In genomic region chr3:107189158-107189791, GRCh38 we compare ENCODE assay signal across 30 cellular contexts.
"Had no signal": no experiment of that assay in that cellular context is flagged by ENCODE, and none has a peak within 500 bp of the region (broad histone marks: within the 10 kb centered on the region; RNA-seq: fewer than 3 reads in every experiment).

No MANE protein-coding gene starts in this region.

- DNase-seq: activated CD4-positive, alpha-beta T cell treated with anti-CD3 and anti-CD28 coated beads for 1 hour; activated CD4-positive, alpha-beta T cell treated with anti-CD3 and anti-CD28 coated beads for 4 hours; activated CD4-positive, alpha-beta T cell treated with anti-CD3 and anti-CD28 coated beads, Interleukin-2, amount 10 ng/mL, durations not matched to agents 7 days and 5 days; activated CD4-positive, alpha-beta T cell treated with anti-CD3 and anti-CD28 coated beads, Interleukin-2, amount 50 U/mL, for 4 hours; activated CD8-positive, alpha-beta memory T cell treated with anti-CD3 and anti-CD28 coated beads for 24 hours; activated CD8-positive, alpha-beta T cell treated with anti-CD3 and anti-CD28 coated beads for 36 hours; activated effector memory CD4-positive, alpha-beta T cell treated with Interleukin-2 at 50 U/mL for 16 hours; activated gamma-delta T cell treated with Interleukin-2 at 50 U/mL for 16 hours; activated naive CD4-positive, alpha-beta T cell treated with anti-CD3 and anti-CD28 coated beads, Interleukin-2, amount 50 U/mL, for 16 hours; activated naive CD4-positive, alpha-beta T cell treated with Interleukin-2 at 50 U/mL for 16 hours; activated T-cell treated with anti-CD3 and anti-CD28 coated beads, Interleukin-2, amount 50 U/mL, for 4 hours; amniotic stem cell; anterior cingulate cortex; body of pancreas; caudate nucleus; cortex of kidney; dermis blood vessel endothelial cell; effector CD4-positive, alpha-beta T cell; effector memory CD8-positive, alpha-beta T cell; erythroblast; foreskin keratinocyte; gastrocnemius medialis; glutamatergic neuron; T-helper 1 cell; T-helper 17 cell; T1000 had no signal

- H3K9me3 ChIP-seq: body of pancreas, esophagus muscularis mucosa, gastrocnemius medialis had no signal

- ATAC-seq: activated CD8-positive, alpha-beta T cell treated with anti-CD3 and anti-CD28 coated beads for 36 hours; activated T-helper 17 cell treated with anti-CD3 and anti-CD28 coated beads, Interleukin-2, amount 50 U/mL, for 72 hours; body of pancreas; effector memory CD8-positive, alpha-beta T cell; foreskin keratinocyte; gastrocnemius medialis; T-helper 17 cell had no signal

- H3K36me3 Mint-ChIP-seq: activated naive CD8-positive, alpha-beta T cell had no signal

- H3K27me3 Mint-ChIP-seq: activated CD8-positive, alpha-beta T cell treated with anti-CD3 and anti-CD28 coated beads for 36 hours; activated T-helper 17 cell treated with anti-CD3 and anti-CD28 coated beads, Interleukin-2, amount 50 U/mL, for 72 hours had no signal

- H3K27ac ChIP-seq: body of pancreas, esophagus muscularis mucosa, foreskin keratinocyte, gastrocnemius medialis had no signal

- H3K27me3 ChIP-seq: body of pancreas, esophagus muscularis mucosa, foreskin keratinocyte, gastrocnemius medialis had no signal

- H3K27ac Mint-ChIP-seq: activated CD4-positive, alpha-beta T cell treated with anti-CD3 and anti-CD28 coated beads, Interleukin-2, amount 10 ng/mL, durations not matched to agents 7 days and 5 days; activated CD8-positive, alpha-beta T cell treated with anti-CD3 and anti-CD28 coated beads for 36 hours; activated naive CD8-positive, alpha-beta T cell; activated T-helper 17 cell treated with anti-CD3 and anti-CD28 coated beads, Interleukin-2, amount 50 U/mL, for 72 hours; effector memory CD8-positive, alpha-beta T cell; T-helper 17 cell; T-helper 2 cell treated with Interferon-gamma antibody and Interleukin-4, amounts not matched to agents 5 μg/mL and 100 μg/mL, for 36 hours had no signal

- H3K4me3 Mint-ChIP-seq: activated CD4-positive, alpha-beta T cell treated with anti-CD3 and anti-CD28 coated beads, Interleukin-2, amount 10 ng/mL, durations not matched to agents 7 days and 5 days; activated CD8-positive, alpha-beta T cell treated with anti-CD3 and anti-CD28 coated beads for 36 hours; activated naive CD8-positive, alpha-beta T cell; activated T-cell treated with anti-CD3 and anti-CD28 coated beads, Interleukin-2, amount 50 U/mL, for 4 hours; activated T-helper 17 cell treated with anti-CD3 and anti-CD28 coated beads, Interleukin-2, amount 50 U/mL, for 72 hours; effector memory CD8-positive, alpha-beta T cell; T-helper 17 cell; T-helper 2 cell treated with Interferon-gamma antibody and Interleukin-4, amounts not matched to agents 5 μg/mL and 100 μg/mL, for 36 hours had no signal

- H3K4me1 Mint-ChIP-seq: activated CD4-positive, alpha-beta T cell treated with anti-CD3 and anti-CD28 coated beads, Interleukin-2, amount 10 ng/mL, durations not matched to agents 7 days and 5 days; activated T-helper 17 cell treated with anti-CD3 and anti-CD28 coated beads, Interleukin-2, amount 50 U/mL, for 72 hours; T-helper 17 cell had no signal

- H3K4me3 ChIP-seq: body of pancreas, esophagus muscularis mucosa, gastrocnemius medialis had no signal

- H3K9me3 Mint-ChIP-seq: activated CD4-positive, alpha-beta T cell treated with anti-CD3 and anti-CD28 coated beads, Interleukin-2, amount 10 ng/mL, durations not matched to agents 7 days and 5 days; activated CD8-positive, alpha-beta T cell treated with anti-CD3 and anti-CD28 coated beads for 36 hours; activated T-cell treated with anti-CD3 and anti-CD28 coated beads, Interleukin-2, amount 50 U/mL, for 4 hours; activated T-helper 17 cell treated with anti-CD3 and anti-CD28 coated beads, Interleukin-2, amount 50 U/mL, for 72 hours; effector memory CD8-positive, alpha-beta T cell; T-helper 2 cell treated with Interferon-gamma antibody and Interleukin-4, amounts not matched to agents 5 μg/mL and 100 μg/mL, for 36 hours had no signal

- H3K36me3 ChIP-seq: esophagus muscularis mucosa, gastrocnemius medialis had no signal

- H3K4me1 ChIP-seq: body of pancreas, foreskin keratinocyte, gastrocnemius medialis had no signal
